ENCODE assay signal across 8 cellular contexts in genomic region chr6:91637217-91637616, GRCh38.
"Had no signal": no experiment of that assay in that cellular context is flagged by ENCODE, and none has a peak within 500 bp of the region (broad histone marks: within the 10 kb centered on the region; RNA-seq: fewer than 3 reads in every experiment).

No MANE protein-coding gene starts in this region.

- H3K4me3 ChIP-seq: GM12878 had no signal

- ATAC-seq: GM12878 had no signal

- FAIRE-seq: G401.6, GM12878, GM12891, GM12892, GM18507, GM19239 had no signal

- DNase-seq: GDM1, GF-D8 had no signal
